ENCODE assay signal across 8 cellular contexts in the genomic region with DNA sequence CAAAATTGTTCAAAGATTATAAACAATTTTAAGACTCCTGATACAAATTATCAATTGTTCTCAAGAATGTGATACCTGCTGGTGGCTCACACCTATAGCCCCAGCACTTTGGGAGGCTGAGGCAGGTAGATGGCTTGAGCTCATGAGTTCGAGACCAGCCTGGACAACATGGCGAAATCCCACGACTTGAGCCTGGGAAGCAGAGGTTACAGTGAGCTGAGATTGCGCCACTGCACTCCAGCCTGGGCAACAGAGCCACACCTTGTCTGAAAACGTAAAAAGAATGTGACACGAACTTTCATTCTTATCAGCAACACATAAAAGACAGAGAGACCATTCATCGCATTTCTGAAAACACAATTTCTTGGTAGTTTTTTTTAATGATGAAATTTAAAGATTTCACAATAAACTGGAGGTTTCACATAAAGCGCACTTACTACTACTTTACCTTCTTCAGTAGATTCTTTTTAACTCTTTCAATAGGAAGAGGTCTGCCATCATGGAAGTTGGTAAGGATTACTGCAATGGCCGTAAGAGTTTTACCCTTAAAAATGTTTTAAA. TPM values are rescaled to one million over a fixed set of nuclear protein-coding genes. Genes with fewer than 3 reads are reported as not detected.
"Had no signal": no experiment of that assay in that cellular context is flagged by ENCODE, and none has a peak within 500 bp of the region (broad histone marks: within the 10 kb centered on the region; RNA-seq: fewer than 3 reads in every experiment).

No MANE protein-coding gene starts in this region.

- ATAC-seq: GM23338 had no signal

- DNase-seq: H9, HCEC 1CT, KG1 had no signal

- H3K4me3 ChIP-seq: GM23338 had no signal

- H2AFZ ChIP-seq: GM23338 had no signal

- H3K4me2 ChIP-seq: GM23338 had no signal

- FAIRE-seq: H1, H54, HTR-8/SVneo had no signal

RNA-seq across cellular contexts. Expression of a gene that starts 18.5 kb away (rescaled TPM):
- total RNA-seq: HT-29 had no signal
